Comparison of ENCODE assay signal across 8 cellular contexts in the genomic region with DNA sequence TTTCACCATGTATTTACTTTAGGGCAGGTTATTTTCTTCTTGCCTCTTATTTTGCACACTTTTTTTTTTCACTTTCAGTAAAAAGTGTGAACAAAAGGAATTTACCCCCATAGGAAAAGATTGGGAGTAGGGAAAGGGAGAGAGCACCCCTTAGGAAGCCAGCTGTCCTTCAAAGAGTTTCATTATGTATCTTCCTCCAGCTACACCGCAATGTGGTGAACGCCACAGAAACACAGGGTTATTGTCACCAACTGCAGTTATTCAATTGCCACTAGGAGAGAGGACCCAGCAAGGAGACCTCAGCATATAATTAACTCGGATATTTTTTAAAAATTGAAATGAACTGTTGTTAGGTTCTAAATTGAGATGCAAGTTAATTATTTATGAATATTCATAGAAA.
DNase-seq lines count a peak whose midpoint lies in the region; ATAC-seq and TF ChIP-seq lines count a peak whose summit lies in the region.

No MANE protein-coding gene starts in this region.

- H3K4me3 Mint-ChIP-seq in IgD-negative memory B cell, result peak overlapping the region; percentile 35 to 90 (median 80)

- H3K9me3 Mint-ChIP-seq in IgD-negative memory B cell, result no peaks in the 10 kb centered on the region

- TF ChIP-seq CTCF in GM12865 (IDR thresholded peaks at IDR 0.05; ENCODE audit: insufficient read depth, low read depth, low read length, missing control alignments), result no peak
- TF ChIP-seq CTCF in colonic mucosa (IDR thresholded peaks at IDR 0.05), result no peak

- H3K4me1 ChIP-seq in colonic mucosa, result peaks cover 4% of the 10 kb centered on the region

- no peak overlapping the region for H3K27ac Mint-ChIP-seq in IgD-negative memory B cell

- H3K9me3 ChIP-seq in colonic mucosa, result no peaks in the 10 kb centered on the region

- ATAC-seq in GM21515 (IDR thresholded peaks at IDR 0.05; ENCODE audit: unreplicated experiment) (peak; percentile 46), HG02840 (IDR thresholded peaks at IDR 0.05; ENCODE audit: low FRiP score, unreplicated experiment) (no peak)

- H3K4me3 ChIP-seq in GM12865 (ENCODE audit: low read depth, low read length) (peak overlapping the region; percentile 56), colonic mucosa (peak overlapping the region; percentile 13)

- peaks cover 20 to 25% (median 20%) of the 10 kb centered on the region in 3 donors for H3K4me1 Mint-ChIP-seq in IgD-negative memory B cell

- intact Hi-C loops in colonic mucosa (cut with DNase I), result loop anchor here (5.0 to 10.0 kb wide), 2 partner anchors 144 to 692 kb away; no protein-coding TSS in a partner anchor

- H3K9ac ChIP-seq in colonic mucosa (ENCODE audit: low read depth in 2 of 2, low read length in 2 of 2), result no peak overlapping the region

- no peaks in the 10 kb centered on the region for H3K36me3 Mint-ChIP-seq in IgD-negative memory B cell

- DNase-seq in GM12865 (ENCODE audit: low read depth) (peak; percentile 59), colonic mucosa (no peak), H4 (ENCODE audit: low spot score) (no peak), NCI-H1436 treated with DMSO at 0.1 percent for 48 hours (lab: John Stamatoyannopoulos, UW) (no peak)
- DNase-seq in activated T-cell treated with anti-CD3 and anti-CD28 coated beads, Interleukin-2, amount 50 U/mL, for 48 hours, result no peak

- no peaks in the 10 kb centered on the region for H3K36me3 ChIP-seq in colonic mucosa

- no peak overlapping the region for H3K27ac ChIP-seq in colonic mucosa

- no peaks in the 10 kb centered on the region for H3K27me3 Mint-ChIP-seq in IgD-negative memory B cell

- H3K27me3 ChIP-seq in colonic mucosa, result no peaks in the 10 kb centered on the region
